Comparison of ENCODE assay signal across 8 cellular contexts in the genomic region with DNA sequence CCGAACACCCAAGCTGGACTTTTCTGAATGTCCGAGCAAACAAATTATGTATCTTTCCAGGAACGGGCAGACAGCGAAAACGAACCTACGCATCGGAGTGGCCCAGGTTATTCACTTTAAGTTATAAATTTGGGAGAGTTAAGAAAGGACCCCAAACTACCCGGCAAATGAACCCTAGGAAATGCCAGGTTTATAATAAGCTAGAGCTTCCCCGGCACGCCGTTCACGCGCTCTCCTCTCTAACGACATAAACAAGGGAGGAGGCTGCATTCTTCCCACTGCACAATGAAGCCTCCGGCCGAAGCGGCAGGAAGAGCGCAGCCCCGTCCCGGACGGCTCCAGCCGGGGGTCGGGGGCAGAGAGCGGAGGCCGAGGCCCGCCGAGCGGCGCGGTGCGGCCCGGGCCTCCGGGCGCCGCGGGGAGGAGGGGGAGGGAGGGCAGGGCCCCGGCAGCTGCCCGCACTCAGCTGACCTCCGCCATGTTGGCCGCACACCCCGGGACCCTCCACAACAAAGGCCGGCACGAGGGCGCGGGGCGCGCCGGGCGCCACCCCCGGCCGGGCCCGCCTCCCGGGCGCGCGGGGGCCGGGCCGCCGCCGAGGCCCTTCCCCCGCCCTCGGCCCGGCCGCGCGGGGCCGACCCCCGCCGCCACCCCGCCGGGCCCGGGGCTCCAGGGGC. TPM values are rescaled to one million over a fixed set of nuclear protein-coding genes. Genes with fewer than 3 reads are reported as not detected.
DNase-seq lines count a peak whose midpoint lies in the region; ATAC-seq and TF ChIP-seq lines count a peak whose summit lies in the region.

No MANE protein-coding gene starts in this region.

- peak overlapping the region; percentile 78 to 97 (median 91) for H3K27ac Mint-ChIP-seq in CD14-positive monocyte
- peak overlapping the region; percentile 96 for H3K27ac Mint-ChIP-seq in activated naive CD8-positive, alpha-beta T cell

- peak; percentile 33 for ATAC-seq in GM18861 (IDR thresholded peaks at IDR 0.05; ENCODE audit: unreplicated experiment)
- ATAC-seq in HG03039 (IDR thresholded peaks at IDR 0.05; ENCODE audit: unreplicated experiment), result peak; percentile 40

- no peaks in the 10 kb centered on the region for H3K27me3 Mint-ChIP-seq in CD14-positive monocyte (ENCODE audit: low read depth in 3 of 3)
- no peaks in the 10 kb centered on the region for H3K27me3 Mint-ChIP-seq in activated naive CD8-positive, alpha-beta T cell

- peak overlapping the region; percentile 91 for H3K4me2 ChIP-seq in OCI-LY1 (ENCODE audit: low read length)

- H3K27me3 ChIP-seq in OCI-LY1 (ENCODE audit: insufficient read depth, low read length) (no peaks in the 10 kb centered on the region), neutrophil (peaks cover 5% of the 10 kb centered on the region)

- no peaks in the 10 kb centered on the region for H3K36me3 Mint-ChIP-seq in CD14-positive monocyte
- H3K36me3 Mint-ChIP-seq in activated naive CD8-positive, alpha-beta T cell, result no peaks in the 10 kb centered on the region

- H3K9ac ChIP-seq in OCI-LY1 (ENCODE audit: low read length), result peak overlapping the region; percentile 91

- H3K27ac ChIP-seq in OCI-LY1 (ENCODE audit: low read depth, low read length, poor library complexity, severe bottlenecking), result peak overlapping the region; percentile 30
- H3K27ac ChIP-seq in neutrophil, result peak overlapping the region; percentile 93

- H3F3A ChIP-seq in OCI-LY1 (ENCODE audit: insufficient read depth, low read length), result no peaks in the 10 kb centered on the region

- H3K4me1 Mint-ChIP-seq in CD14-positive monocyte, result peaks cover 56% of the 10 kb centered on the region
- H3K4me1 Mint-ChIP-seq in activated naive CD8-positive, alpha-beta T cell (ENCODE audit: low read depth), result peaks cover 34% of the 10 kb centered on the region

- no peaks in the 10 kb centered on the region for H4K20me1 ChIP-seq in OCI-LY1 (ENCODE audit: insufficient read depth, low read length)

- peaks cover 51% of the 10 kb centered on the region for H3K79me2 ChIP-seq in OCI-LY1 (ENCODE audit: insufficient read depth, low read length)

- H3K9me3 Mint-ChIP-seq in CD14-positive monocyte, result no peaks in the 10 kb centered on the region
- no peaks in the 10 kb centered on the region for H3K9me3 Mint-ChIP-seq in activated naive CD8-positive, alpha-beta T cell (ENCODE audit: low read depth)

- H3K9me2 ChIP-seq in OCI-LY1 (ENCODE audit: low read depth, low read length), result no peaks in the 10 kb centered on the region

- no peak overlapping the region for H2AFZ ChIP-seq in OCI-LY1 (ENCODE audit: low read length)

- no peaks in the 10 kb centered on the region for H3K9me3 ChIP-seq in OCI-LY1 (ENCODE audit: low read length)
- H3K9me3 ChIP-seq in neutrophil, result no peaks in the 10 kb centered on the region

- DNase-seq in CD14-positive monocyte (ENCODE audit: low spot score) (peak; percentile 63), globus pallidus (ENCODE audit: low spot score) (peak; percentile 75), amniotic stem cell (lab: John Stamatoyannopoulos, UW) (no peak)

- peak overlapping the region; percentile 90 to 92 for H3K4me3 Mint-ChIP-seq in CD14-positive monocyte
- peak overlapping the region; percentile 95 for H3K4me3 Mint-ChIP-seq in activated naive CD8-positive, alpha-beta T cell

- intact Hi-C loops in CD14-positive monocyte (cut with micrococcal nuclease), result loop anchor here in 1 of 2 donors (10.0 kb wide), 1 partner anchor 240 kb away; no protein-coding TSS in a partner anchor

- H3K4me1 ChIP-seq in OCI-LY1 (ENCODE audit: insufficient read depth, low read length, severe bottlenecking) (peaks cover 30% of the 10 kb centered on the region), neutrophil (ENCODE audit: control insufficient read depth in 1 of 2, insufficient read depth in 1 of 2, low read depth in 1 of 2, low read length in 1 of 2) (peaks cover 51 to 58% of the 10 kb centered on the region in 2 experiments)

- no peak for TF ChIP-seq CTCF in CD14-positive monocyte (IDR thresholded peaks at IDR 0.05)
- TF ChIP-seq CTCF in OCI-LY1 (IDR thresholded peaks at IDR 0.05; ENCODE audit: low read length), result no peak
- no peak for TF ChIP-seq CTCF in neutrophil (IDR thresholded peaks at IDR 0.05)

- H3K36me3 ChIP-seq in OCI-LY1 (ENCODE audit: insufficient read depth, low read length), result no peaks in the 10 kb centered on the region
- no peaks in the 10 kb centered on the region for H3K36me3 ChIP-seq in neutrophil

- H3K4me3 ChIP-seq in OCI-LY1 (ENCODE audit: low read depth, low read length, poor library complexity, severe bottlenecking) (peak overlapping the region; percentile 72), neutrophil (ENCODE audit: low read depth in 1 of 2, low read length in 1 of 2) (peak overlapping the region; percentile 76 to 83)

RNA-seq across cellular contexts. Expression of a gene that starts 0.8 kb away (rescaled TPM):
- 1 to 10 TPM; 4.9 to 5.6 TPM for polyA plus RNA-seq in CD14-positive monocyte
